Comparison of ENCODE assay signal across 4 cellular contexts in genomic region chr9:112374232-112374631, GRCh38. TPM values are rescaled to one million over a fixed set of nuclear protein-coding genes. Genes with fewer than 3 reads are reported as not detected.
DNase-seq lines count a peak whose midpoint lies in the region; ATAC-seq, FAIRE-seq and TF ChIP-seq lines count a peak whose summit lies in the region.
"Not testable (repeated sequence)": the region's sequence is repeated elsewhere in the genome, so short reads cannot be mapped to it uniquely, and the experiment has no call there.

No MANE protein-coding gene starts in this region.

- POLR2A ChIA-PET in HepG2 (lab: Yijun Ruan, JAX) = not testable (repeated sequence)

- H3K27ac Mint-ChIP-seq in osteocyte (ENCODE audit: unreplicated experiment) = not testable (repeated sequence)

- not testable (repeated sequence) for H3K36me3 Mint-ChIP-seq in osteocyte (ENCODE audit: unreplicated experiment)

- H4K20me1 ChIP-seq in HepG2 (ENCODE audit: insufficient read depth, low read length) = not testable (repeated sequence)

- H3K4me1 ChIP-seq in HepG2 (ENCODE audit: insufficient read depth, low read length) = peaks cover 52% of the 10 kb centered on the region
- H3K4me1 ChIP-seq in liver (ENCODE audit: control insufficient read depth in 4 of 4, insufficient read depth in 4 of 4, low read length in 3 of 4) = peaks cover 0 to 22% (median 14%) of the 10 kb centered on the region in 4 donors

- BruUV-seq in HepG2 (replicated peaks; lab: Mats Ljungman, UMichigan) = not testable (repeated sequence)

- not testable (repeated sequence) for TF ChIP-seq RAD21 in HepG2 (CRISPR knock-in tag; IDR thresholded peaks at IDR 0.05); liver (IDR thresholded peaks at IDR 0.05)

- peaks cover 18% of the 10 kb centered on the region for H3K4me1 Mint-ChIP-seq in osteocyte (ENCODE audit: unreplicated experiment)

- H3K27me3 ChIP-seq in HepG2 (ENCODE audit: control insufficient read depth in 1 of 2, insufficient read depth in 2 of 2, low read length in 2 of 2); liver (ENCODE audit: control insufficient read depth in 4 of 4, insufficient read depth in 4 of 4, low read length in 3 of 4): not testable (repeated sequence)

- peak; percentile 60 for FAIRE-seq in HepG2 (lab: Jason Lieb, UNC)

- H3K27me3 Mint-ChIP-seq in osteocyte (ENCODE audit: unreplicated experiment) = not testable (repeated sequence)

- intact Hi-C loops in HepG2 (cut with micrococcal nuclease; ENCODE audit: unreplicated experiment) = not testable (repeated sequence)

- peak; percentile 49 for TF ChIP-seq CTCF in HepG2 (CRISPR knock-in tag; IDR thresholded peaks at IDR 0.05)
- not testable (repeated sequence) for TF ChIP-seq CTCF in liver (IDR thresholded peaks at IDR 0.05; ENCODE audit: low read depth, low read length, missing input control); osteocyte (IDR thresholded peaks at IDR 0.05)

- H3K36me3 ChIP-seq in HepG2 (replicated peaks in 1 of 2; ENCODE audit: control insufficient read depth in 1 of 2, insufficient read depth in 2 of 2, low read length in 2 of 2); liver (ENCODE audit: control insufficient read depth in 4 of 4, insufficient read depth in 3 of 4, low read depth in 1 of 4, low read length in 3 of 4): not testable (repeated sequence)

- H3K79me2 ChIP-seq in HepG2 (ENCODE audit: insufficient read depth, low read length) = peaks cover 39% of the 10 kb centered on the region

- H2AFZ ChIP-seq in HepG2 (ENCODE audit: low read length) = not testable (repeated sequence)

- H3K4me2 ChIP-seq in HepG2 (ENCODE audit: low read depth, low read length) = peak overlapping the region; percentile 63

- CTCF ChIA-PET in HepG2 (lab: Yijun Ruan, JAX; ENCODE audit: low intra/inter-chr PET ratio, low total read pairs) = not testable (repeated sequence)

- H3K27ac ChIP-seq in HepG2 (ENCODE audit: extremely low read length, insufficient read depth, low read length) = peak overlapping the region; percentile 60
- H3K27ac ChIP-seq in liver (ENCODE audit: low read depth in 1 of 2, low read length in 2 of 2) = not testable (repeated sequence)

- 0 out of 4 replicates have a peak, but pooled peaks of 1 of the 2 experiments have one; percentile 18 for TF ChIP-seq POLR2A in HepG2 (IDR thresholded peaks at IDR 0.05; ENCODE audit: insufficient read depth in 1 of 2, low read depth in 2 of 2, low read length in 2 of 2)

- in situ Hi-C loops in HepG2 (cut with HindIII; ENCODE audit: extremely low pct_ligation_motif_present, low pct_unique_long_range_greater_than_20kb) = loop anchor here (25.0 kb wide), 1 partner anchor 612 kb away; no protein-coding TSS in a partner anchor

- peak overlapping the region in 1 of 3 experiments; percentile 10; a peak in 1 of 6 replicates for H3K4me3 ChIP-seq in HepG2 (replicated peaks in 1 of 3; ENCODE audit: insufficient read depth in 1 of 3, low read depth in 2 of 3, low read length in 3 of 3)
- H3K4me3 ChIP-seq in liver (ENCODE audit: low read depth in 1 of 3, low read length in 3 of 3) = not testable (repeated sequence)

- not testable (repeated sequence) for H3K9me3 Mint-ChIP-seq in osteocyte (ENCODE audit: unreplicated experiment)

- DNase-seq in DMS53 (lab: John Stamatoyannopoulos, UW) = peak; percentile 23
- DNase-seq in HepG2 (ENCODE audit: low spot score) = peak; percentile 85
- peak; percentile 11 for DNase-seq in osteocyte (ENCODE audit: extremely low spot score, unreplicated experiment)

- 0% methylated on average over 2 of the region's 2 CpGs for WGBS in HepG2 (ENCODE audit: low lambda C conversion rate)
- 77% methylated on average over 2 of the region's 2 CpGs for WGBS in liver

- H3K9me3 ChIP-seq in HepG2 (ENCODE audit: low read length); liver (ENCODE audit: control insufficient read depth in 4 of 4, low read length in 3 of 4): not testable (repeated sequence)

- not testable (repeated sequence) for H3K9ac ChIP-seq in HepG2 (ENCODE audit: insufficient read depth, low read depth, low read length); liver (ENCODE audit: low read depth in 1 of 2, low read length in 2 of 2)

- H3K4me3 Mint-ChIP-seq in osteocyte (ENCODE audit: unreplicated experiment) = not testable (repeated sequence)

- peak; percentile 88 for ATAC-seq in HepG2

- TF ChIP-seq EP300 in HepG2 (IDR thresholded peaks at IDR 0.05; ENCODE audit: low read depth in 2 of 2, low read length in 2 of 2) (peak in 1 of 2 experiments; percentile 69; a peak in 2 of 4 replicates), HepG2 (CRISPR knock-in tag; IDR thresholded peaks at IDR 0.05; ENCODE audit: borderline replicate concordance) (peak; percentile 82)

TF ChIP-seq in HepG2, 621 proteins besides CTCF, POLR2A, EP300 and RAD21 (continues in another document):
- 0 out of 2 replicates have a peak, but pooled peaks have one; percentile 26 for TF ChIP-seq ZMYM2 (CRISPR knock-in tag; IDR thresholded peaks at IDR 0.05)

TF ChIP-seq in liver, 16 proteins besides CTCF, POLR2A, EP300 and RAD21:
- TF ChIP-seq HNF4A (conservative IDR thresholded peaks at IDR 0.05) (peak; percentile 70 to 71), RXRA (IDR thresholded peaks at IDR 0.05) (peak in 1 of 2 donors; percentile 39), SP1 (IDR thresholded peaks at IDR 0.05) (peak; percentile 21)

RNA-seq across cellular contexts. Expression of gene HSDL2, which starts 5.7 kb away (rescaled TPM):
- total RNA-seq in HepG2 (2016; rRNA removed; fragmentation: Illumina TruSeq; extraction: Trizol) = 55.3 and 76.3 TPM in 2 replicates
- 26.8 and 28.8 TPM in 2 replicates for total RNA-seq in HepG2 (2016; cell fraction: cytosol; rRNA removed; fragmentation: Illumina TruSeq; extraction: Trizol; ENCODE audit: low read depth)
- 57.7 and 86.7 TPM in 2 replicates for total RNA-seq in HepG2 (2016; cell fraction: insoluble cytoplasmic fraction; rRNA removed; fragmentation: Illumina TruSeq; extraction: Trizol)
- total RNA-seq in HepG2 (2016; cell fraction: membrane; rRNA removed; fragmentation: Illumina TruSeq; extraction: Trizol) = 36.5 and 40.1 TPM in 2 replicates
- total RNA-seq in HepG2 (2016; cell fraction: nucleus; rRNA removed; fragmentation: Illumina TruSeq; extraction: Trizol) = 32.2 and 40.4 TPM in 2 replicates
- 57.7 and 80.2 TPM in 2 replicates for polyA plus RNA-seq in HepG2 (2011; rRNA removed)
- 36.9 and 43.5 TPM in 2 replicates for polyA plus RNA-seq in HepG2 (2011; cell fraction: cytosol; rRNA removed)
- polyA plus RNA-seq in HepG2 (2011; cell fraction: nucleus; rRNA removed) = 22.2 and 23.4 TPM in 2 replicates
- polyA plus RNA-seq in HepG2 (2012) = 47.7 and 65.1 TPM in 2 replicates
- 18.6 and 21.0 TPM in 2 replicates for polyA plus RNA-seq in HepG2 (2016; cell fraction: cytosol; fragmentation: Illumina TruSeq; extraction: Trizol; ENCODE audit: low read depth)
- polyA plus RNA-seq in HepG2 (2016; cell fraction: insoluble cytoplasmic fraction; fragmentation: Illumina TruSeq; extraction: Trizol; ENCODE audit: low read depth) = 69.6 and 82.4 TPM in 2 replicates
- polyA plus RNA-seq in HepG2 (2016; cell fraction: membrane; fragmentation: Illumina TruSeq; extraction: Trizol; ENCODE audit: low read depth) = 26.5 and 28.6 TPM in 2 replicates
- 38.5 and 39.3 TPM in 2 replicates for polyA plus RNA-seq in HepG2 (2016; cell fraction: nucleus; fragmentation: Illumina TruSeq; extraction: Trizol; ENCODE audit: insufficient read depth, low read depth)
- 28.6 and 43.8 TPM in 2 replicates for polyA minus RNA-seq in HepG2 (2011; rRNA and poly(A)+ RNA removed; ENCODE audit: low replicate concordance)
- polyA minus RNA-seq in HepG2 (2011; cell fraction: cytosol; rRNA and poly(A)+ RNA removed) = 58.9 and 62.7 TPM in 2 replicates
- 66.0 and 70.4 TPM in 2 replicates for polyA minus RNA-seq in HepG2 (2011; cell fraction: nucleus; rRNA and poly(A)+ RNA removed)
- 100 to 1,000 TPM in 1 of 2 donors, 10 to 100 TPM in 1; 26.1 to 135 TPM for total RNA-seq in liver
- polyA plus RNA-seq in liver = 10 to 100 TPM; 72.2 to 86.9 TPM
- 19.0 and 20.1 TPM in 2 replicates for total RNA-seq in osteocyte

RNA-seq across cellular contexts. Expression of gene PTBP3, which starts 40.8 kb away (rescaled TPM):
- total RNA-seq in HepG2 (2016; rRNA removed; fragmentation: Illumina TruSeq; extraction: Trizol) (52.8 and 79.5 TPM in 2 replicates), liver (10 to 100 TPM; 11.8 to 34.1 TPM), osteocyte (47.6 and 58.9 TPM in 2 replicates)
- total RNA-seq in HepG2 (2016; cell fraction: cytosol; rRNA removed; fragmentation: Illumina TruSeq; extraction: Trizol; ENCODE audit: low read depth) = 116 and 122 TPM in 2 replicates
- 55.6 and 78.0 TPM in 2 replicates for total RNA-seq in HepG2 (2016; cell fraction: insoluble cytoplasmic fraction; rRNA removed; fragmentation: Illumina TruSeq; extraction: Trizol)
- total RNA-seq in HepG2 (2016; cell fraction: membrane; rRNA removed; fragmentation: Illumina TruSeq; extraction: Trizol) = 44.6 and 47.8 TPM in 2 replicates
- 33.0 and 35.9 TPM in 2 replicates for total RNA-seq in HepG2 (2016; cell fraction: nucleus; rRNA removed; fragmentation: Illumina TruSeq; extraction: Trizol)
- polyA plus RNA-seq in HepG2 (2011; rRNA removed) (35.6 and 61.1 TPM in 2 replicates), liver (1 to 10 TPM; 4.3 to 6.7 TPM)
- 23.4 and 43.1 TPM in 2 replicates for polyA plus RNA-seq in HepG2 (2011; cell fraction: cytosol; rRNA removed)
- 33.0 and 38.2 TPM in 2 replicates for polyA plus RNA-seq in HepG2 (2011; cell fraction: nucleus; rRNA removed)
- 20.2 and 22.4 TPM in 2 replicates for polyA plus RNA-seq in HepG2 (2012)
- polyA plus RNA-seq in HepG2 (2016; cell fraction: cytosol; fragmentation: Illumina TruSeq; extraction: Trizol; ENCODE audit: low read depth) = 2.3 and 2.6 TPM in 2 replicates
- polyA plus RNA-seq in HepG2 (2016; cell fraction: insoluble cytoplasmic fraction; fragmentation: Illumina TruSeq; extraction: Trizol; ENCODE audit: low read depth) = 67.1 and 71.0 TPM in 2 replicates
- polyA plus RNA-seq in HepG2 (2016; cell fraction: membrane; fragmentation: Illumina TruSeq; extraction: Trizol; ENCODE audit: low read depth) = 10.9 and 11.4 TPM in 2 replicates
- polyA plus RNA-seq in HepG2 (2016; cell fraction: nucleus; fragmentation: Illumina TruSeq; extraction: Trizol; ENCODE audit: insufficient read depth, low read depth) = 30.4 TPM in 2 replicates
- polyA minus RNA-seq in HepG2 (2011; rRNA and poly(A)+ RNA removed; ENCODE audit: low replicate concordance) = 104 and 144 TPM in 2 replicates
- polyA minus RNA-seq in HepG2 (2011; cell fraction: cytosol; rRNA and poly(A)+ RNA removed) = 55.4 and 66.1 TPM in 2 replicates
- polyA minus RNA-seq in HepG2 (2011; cell fraction: nucleus; rRNA and poly(A)+ RNA removed) = 44.7 and 50.8 TPM in 2 replicates

Comparison
In these comparisons a context has a peak if more than half of its experiments do, and no peak if none do; other contexts are left out.
1. DNase-seq: peak in every context shown above with its lines; median percentile 85 in HepG2; 23 in DMS53; 11 in osteocyte.